In the genomic region with DNA sequence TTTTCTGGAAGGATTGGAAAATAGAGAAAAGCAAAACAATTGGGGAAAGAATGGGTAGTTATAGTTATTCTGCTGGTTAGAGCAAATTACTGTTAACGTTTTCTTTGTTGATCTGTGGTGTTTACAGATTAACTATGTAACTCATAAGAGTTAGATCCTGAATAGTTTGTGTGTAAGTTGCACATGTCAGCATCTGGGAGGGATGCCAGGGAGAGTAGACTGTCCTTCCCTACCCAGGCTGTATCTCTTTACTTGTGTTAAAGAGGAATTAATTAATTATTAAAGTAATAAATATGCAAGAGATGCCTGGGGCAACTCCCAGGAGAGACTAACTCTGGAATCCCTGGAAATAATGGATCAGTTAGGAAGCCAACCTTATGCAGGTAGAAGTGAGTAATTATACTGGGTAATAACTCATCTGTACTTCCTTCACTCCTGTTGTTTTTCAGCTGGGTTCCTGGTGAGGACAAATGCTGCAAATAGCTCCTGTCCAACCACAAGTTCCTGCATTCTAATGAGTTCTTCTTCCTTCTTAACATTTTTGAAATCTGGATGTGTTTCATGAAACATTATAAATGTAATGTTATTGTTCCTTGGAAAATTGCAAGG, we compare ENCODE assay signal across 12 cellular contexts. TPM values are rescaled to one million over a fixed set of nuclear protein-coding genes. Genes with fewer than 3 reads are reported as not detected.
DNase-seq lines count a peak whose midpoint lies in the region; ATAC-seq, FAIRE-seq and TF ChIP-seq lines count a peak whose summit lies in the region.
"Had no signal": no experiment of that assay in that cellular context is flagged by ENCODE, and none has a peak within 500 bp of the region (broad histone marks: within the 10 kb centered on the region; RNA-seq: fewer than 3 reads in every experiment).

No MANE protein-coding gene starts in this region.

- no peak for TF ChIP-seq RAD21 in HepG2 (CRISPR knock-in tag; IDR thresholded peaks at IDR 0.05)

- no peak overlapping the region for H3K18ac ChIP-seq in mesendoderm (ENCODE audit: low read length)

- TF ChIP-seq POLR2A in right lobe of liver (IDR thresholded peaks at IDR 0.05) (no peak), HepG2 (IDR thresholded peaks at IDR 0.05; ENCODE audit: insufficient read depth in 1 of 2, low read depth in 2 of 2, low read length in 2 of 2) (no peak)

- no peak overlapping the region for H2BK15ac ChIP-seq in mesendoderm (replicated peaks; ENCODE audit: low read depth)

- no peak overlapping the region for H2BK5ac ChIP-seq in mesendoderm (ENCODE audit: low read length)

- H3K9me3 ChIP-seq in right lobe of liver (no peaks in the 10 kb centered on the region), HepG2 (ENCODE audit: low read length) (no peaks in the 10 kb centered on the region), OCI-LY7 (ENCODE audit: low read length) (no peaks in the 10 kb centered on the region), MG63 (no peaks in the 10 kb centered on the region)
- H3K9me3 ChIP-seq: heart left ventricle, sigmoid colon had no signal

- H3K79me1 ChIP-seq in mesendoderm (ENCODE audit: low read length), result peaks cover 7% of the 10 kb centered on the region

- H3K4me3 ChIP-seq in right lobe of liver (no peak overlapping the region), HepG2 (replicated peaks in 1 of 3; ENCODE audit: insufficient read depth in 1 of 3, low read depth in 2 of 3, low read length in 3 of 3) (no peak overlapping the region), OCI-LY7 (ENCODE audit: low read depth, low read length, poor library complexity, severe bottlenecking) (no peak overlapping the region), fibroblast of mammary gland (ENCODE audit: control insufficient read depth, low read depth, low read length) (no peak overlapping the region), MG63 (no peak overlapping the region), mesendoderm (ENCODE audit: low read length) (no peak overlapping the region)
- H3K4me3 ChIP-seq: heart left ventricle, sigmoid colon had no signal

- H4K20me1 ChIP-seq in HepG2 (ENCODE audit: insufficient read depth, low read length) (peaks cover 42% of the 10 kb centered on the region), OCI-LY7 (ENCODE audit: insufficient read depth, low read length) (peaks cover 17% of the 10 kb centered on the region)

- no peak overlapping the region for H3K56ac ChIP-seq in mesendoderm (ENCODE audit: low read length)

- H3K9ac ChIP-seq in HepG2 (ENCODE audit: insufficient read depth, low read depth, low read length), result no peak overlapping the region
- H3K9ac ChIP-seq in mesendoderm (ENCODE audit: low read length), result no peak overlapping the region

- POLR2A ChIA-PET in HepG2 (lab: Yijun Ruan, JAX), result no interaction called here
- POLR2A ChIA-PET in OCI-LY7 (lab: Charles Lee), result interaction anchor here (0.6 kb wide), 1 partner anchor 79 kb away, joined by 3 read pairs; no protein-coding TSS in a partner anchor

- CTCF ChIA-PET in HepG2 (lab: Yijun Ruan, JAX; ENCODE audit: low intra/inter-chr PET ratio, low total read pairs), result no interaction called here
- CTCF ChIA-PET in OCI-LY7 (lab: Charles Lee; ENCODE audit: unreplicated experiment), result no interaction called here

- TF ChIP-seq CTCF in right lobe of liver (IDR thresholded peaks at IDR 0.05) (no peak), HepG2 (CRISPR knock-in tag; IDR thresholded peaks at IDR 0.05) (no peak), OCI-LY7 (conservative IDR thresholded peaks at IDR 0.05; ENCODE audit: low read length) (no peak), fibroblast of mammary gland (conservative IDR thresholded peaks at IDR 0.05; ENCODE audit: control insufficient read depth, insufficient read depth, low read depth, low read length) (no peak)

- H2BK120ac ChIP-seq in mesendoderm (ENCODE audit: low read depth, low read length), result no peak overlapping the region

- BruUV-seq in HepG2 (replicated peaks; lab: Mats Ljungman, UMichigan) (no TSS peak), OCI-LY7 (replicated peaks; lab: Mats Ljungman, UMichigan) (no TSS peak)

- H3K4ac ChIP-seq in mesendoderm (ENCODE audit: low read depth, low read length), result no peak overlapping the region

- H3K9me2 ChIP-seq in OCI-LY7 (ENCODE audit: insufficient read depth, low read length), result no peaks in the 10 kb centered on the region

- H3K27ac ChIP-seq in right lobe of liver (no peak overlapping the region), HepG2 (ENCODE audit: extremely low read length, insufficient read depth, low read length) (no peak overlapping the region), OCI-LY7 (ENCODE audit: low read depth, low read length, poor library complexity, severe bottlenecking) (no peak overlapping the region), mesendoderm (ENCODE audit: low read depth, low read length) (no peak overlapping the region)
- H3K27ac ChIP-seq: sigmoid colon had no signal

- ATAC-seq in right lobe of liver (peak; percentile 41 to 75 (median 68)), HepG2 (no peak)

- H3K4me2 ChIP-seq in HepG2 (ENCODE audit: low read depth, low read length) (no peak overlapping the region), OCI-LY7 (ENCODE audit: low read length) (peak overlapping the region; percentile 33), mesendoderm (ENCODE audit: low read length) (no peak overlapping the region)

- no peak for DNase-seq in right lobe of liver
- no peak for DNase-seq in HepG2 (ENCODE audit: low spot score)
- no peak for DNase-seq in OCI-LY7 (ENCODE audit: low spot score)
- peak; percentile 31 for DNase-seq in fibroblast of mammary gland (ENCODE audit: low read depth)
- DNase-seq in superior temporal gyrus (ENCODE audit: extremely low spot score), result peak; percentile 13
- DNase-seq in MG63, result no peak
- DNase-seq in mesendoderm, result no peak
- no peak for DNase-seq in NAMALWA (ENCODE audit: low spot score)
- DNase-seq: heart left ventricle, sigmoid colon had no signal

- no peak overlapping the region for H3K23ac ChIP-seq in mesendoderm (ENCODE audit: low read length)

- TF ChIP-seq EP300 in HepG2 (IDR thresholded peaks at IDR 0.05; ENCODE audit: low read depth in 2 of 2, low read length in 2 of 2), result no peak
- no peak for TF ChIP-seq EP300 in HepG2 (CRISPR knock-in tag; IDR thresholded peaks at IDR 0.05; ENCODE audit: borderline replicate concordance)

- H2AK5ac ChIP-seq in mesendoderm (ENCODE audit: low read length), result no peak overlapping the region

- H3K36me3 ChIP-seq in right lobe of liver (peaks cover 0 to 54% (median 10%) of the 10 kb centered on the region in 4 donors), HepG2 (replicated peaks in 1 of 2; ENCODE audit: control insufficient read depth in 1 of 2, insufficient read depth in 2 of 2, low read length in 2 of 2) (peaks cover 46 to 87% of the 10 kb centered on the region in 2 experiments), OCI-LY7 (ENCODE audit: insufficient read depth, low read length) (peaks cover 100% of the 10 kb centered on the region), MG63 (peaks cover 4% of the 10 kb centered on the region), mesendoderm (ENCODE audit: control insufficient read depth, insufficient read depth, low read length) (peaks cover 3% of the 10 kb centered on the region)

- no peak overlapping the region for H4K5ac ChIP-seq in mesendoderm (ENCODE audit: low read length)

- intact Hi-C loops in right lobe of liver (cut with DNase I), result no loop called here
- intact Hi-C loops in HepG2 (cut with micrococcal nuclease; ENCODE audit: unreplicated experiment), result no loop called here
- intact Hi-C loops in OCI-LY7 (cut with micrococcal nuclease; ENCODE audit: unreplicated experiment), result no loop called here

- H3K27me3 ChIP-seq in right lobe of liver (no peaks in the 10 kb centered on the region), HepG2 (ENCODE audit: control insufficient read depth in 1 of 2, insufficient read depth in 2 of 2, low read length in 2 of 2) (no peaks in the 10 kb centered on the region), MG63 (no peaks in the 10 kb centered on the region), mesendoderm (ENCODE audit: insufficient read depth, low read length, poor library complexity) (no peaks in the 10 kb centered on the region)
- H3K27me3 ChIP-seq: heart left ventricle, sigmoid colon had no signal

- H3K4me1 ChIP-seq in right lobe of liver (peaks cover 0 to 30% (median 12%) of the 10 kb centered on the region in 4 donors), HepG2 (ENCODE audit: insufficient read depth, low read length) (peaks cover 10% of the 10 kb centered on the region), OCI-LY7 (ENCODE audit: insufficient read depth, low read length, poor library complexity, severe bottlenecking) (peaks cover 23% of the 10 kb centered on the region), mesendoderm (ENCODE audit: control insufficient read depth, low read depth, low read length) (no peaks in the 10 kb centered on the region)

- no peak overlapping the region for H4K8ac ChIP-seq in mesendoderm (ENCODE audit: low read depth, low read length)

- 0% methylated on average over 1 of the region's 1 CpG for WGBS in right lobe of liver (ENCODE audit: insufficient coverage, low coverage, low lambda C conversion rate, missing lambda C conversion rate)
- 75% methylated on average over 1 of the region's 1 CpG for WGBS in HepG2 (ENCODE audit: low lambda C conversion rate)
- WGBS in mesendoderm (ENCODE audit: extremely low coverage, insufficient coverage, low lambda C conversion rate), result no CpG with 5 or more reads among the region's 1 CpG

- peaks cover 62% of the 10 kb centered on the region for H3K79me2 ChIP-seq in HepG2 (ENCODE audit: insufficient read depth, low read length)
- H3K79me2 ChIP-seq in OCI-LY7 (ENCODE audit: insufficient read depth, low read depth, low read length), result peaks cover 92% of the 10 kb centered on the region
- peaks cover 7% of the 10 kb centered on the region for H3K79me2 ChIP-seq in mesendoderm (ENCODE audit: control insufficient read depth, insufficient read depth, low read length)

- FAIRE-seq in HepG2 (lab: Jason Lieb, UNC), result no peak
- FAIRE-seq: colon, GM12892 had no signal

- in situ Hi-C loops in HepG2 (cut with HindIII; ENCODE audit: extremely low pct_ligation_motif_present, low pct_unique_long_range_greater_than_20kb), result no loop called here

- H2AFZ ChIP-seq in HepG2 (ENCODE audit: low read length) (no peak overlapping the region), OCI-LY7 (ENCODE audit: low read length) (no peak overlapping the region)

RNA-seq across cellular contexts. Expression of a gene that starts 18.9 kb away (rescaled TPM):
- total RNA-seq in right lobe of liver (under 1 TPM in 2 of 6 experiments, not detected in 4; 0.32 to 0.43 TPM), HepG2 (2016; rRNA removed; fragmentation: Illumina TruSeq; extraction: Trizol) (0.09 TPM in 1 of 2 replicates, not detected in the other), OCI-LY7 (2022) (0.42 and 0.77 TPM in 2 replicates)
- total RNA-seq in HepG2 (2016; cell fraction: cytosol; rRNA removed; fragmentation: Illumina TruSeq; extraction: Trizol; ENCODE audit: low read depth), result 0.71 TPM in 1 of 2 replicates, not detected in the other
- 0.22 TPM in 1 of 2 replicates, not detected in the other for total RNA-seq in HepG2 (2016; cell fraction: insoluble cytoplasmic fraction; rRNA removed; fragmentation: Illumina TruSeq; extraction: Trizol)
- not detected in 2 replicates for total RNA-seq in HepG2 (2016; cell fraction: membrane; rRNA removed; fragmentation: Illumina TruSeq; extraction: Trizol)
- total RNA-seq in HepG2 (2016; cell fraction: nucleus; rRNA removed; fragmentation: Illumina TruSeq; extraction: Trizol), result not detected in 2 replicates
- polyA plus RNA-seq in HepG2 (2011; rRNA removed), result not detected in 2 replicates
- not detected in 2 replicates for polyA plus RNA-seq in HepG2 (2011; cell fraction: cytosol; rRNA removed)
- polyA plus RNA-seq in HepG2 (2011; cell fraction: nucleus; rRNA removed), result 0.19 and 0.24 TPM in 2 replicates
- polyA plus RNA-seq in HepG2 (2012), result 0.59 TPM in 1 of 2 replicates, not detected in the other
- not detected in 2 replicates for polyA plus RNA-seq in HepG2 (2016; cell fraction: cytosol; fragmentation: Illumina TruSeq; extraction: Trizol; ENCODE audit: low read depth)
- polyA plus RNA-seq in HepG2 (2016; cell fraction: insoluble cytoplasmic fraction; fragmentation: Illumina TruSeq; extraction: Trizol; ENCODE audit: low read depth), result not detected in 2 replicates
- polyA plus RNA-seq in HepG2 (2016; cell fraction: membrane; fragmentation: Illumina TruSeq; extraction: Trizol; ENCODE audit: low read depth), result not detected in 2 replicates
- polyA plus RNA-seq in HepG2 (2016; cell fraction: nucleus; fragmentation: Illumina TruSeq; extraction: Trizol; ENCODE audit: insufficient read depth, low read depth), result 0.80 and 2.1 TPM in 2 replicates
- 0.21 TPM in 1 of 2 replicates, not detected in the other for polyA minus RNA-seq in HepG2 (2011; rRNA and poly(A)+ RNA removed; ENCODE audit: low replicate concordance)
- polyA minus RNA-seq in HepG2 (2011; cell fraction: cytosol; rRNA and poly(A)+ RNA removed), result not detected in 2 replicates
- 0.87 TPM in 1 of 2 replicates, not detected in the other for polyA minus RNA-seq in HepG2 (2011; cell fraction: nucleus; rRNA and poly(A)+ RNA removed)
- total RNA-seq in OCI-LY7 (2014; rRNA removed; shearing (Covaris generic)), result 0.32 TPM in 1 of 2 replicates, not detected in the other
- total RNA-seq in MG63 (2014; rRNA removed; shearing (Covaris generic); ENCODE audit: low replicate concordance), result not detected in 2 replicates
- polyA plus RNA-seq in mesendoderm (2013, experiment 1 of 2), result 0.66 TPM
- polyA plus RNA-seq in mesendoderm (2013, experiment 2 of 2), result 0.34 TPM

RNA-seq across cellular contexts. Expression of a gene that starts 25.5 kb away (rescaled TPM):
- 10 to 100 TPM in 3 of 6 experiments, 1 to 10 TPM in 3; 7.2 to 13.4 (median 10.1) TPM for total RNA-seq in right lobe of liver
- 21.9 and 23.9 TPM in 2 replicates for total RNA-seq in HepG2 (2016; rRNA removed; fragmentation: Illumina TruSeq; extraction: Trizol)
- 6.6 and 7.4 TPM in 2 replicates for total RNA-seq in HepG2 (2016; cell fraction: cytosol; rRNA removed; fragmentation: Illumina TruSeq; extraction: Trizol; ENCODE audit: low read depth)
- 20.1 and 20.5 TPM in 2 replicates for total RNA-seq in HepG2 (2016; cell fraction: insoluble cytoplasmic fraction; rRNA removed; fragmentation: Illumina TruSeq; extraction: Trizol)
- 26.1 and 26.9 TPM in 2 replicates for total RNA-seq in HepG2 (2016; cell fraction: membrane; rRNA removed; fragmentation: Illumina TruSeq; extraction: Trizol)
- total RNA-seq in HepG2 (2016; cell fraction: nucleus; rRNA removed; fragmentation: Illumina TruSeq; extraction: Trizol), result 23.9 and 28.8 TPM in 2 replicates
- polyA plus RNA-seq in HepG2 (2011; rRNA removed), result 12.1 and 17.1 TPM in 2 replicates
- polyA plus RNA-seq in HepG2 (2011; cell fraction: cytosol; rRNA removed), result 12.0 and 14.6 TPM in 2 replicates
- 28.5 and 29.0 TPM in 2 replicates for polyA plus RNA-seq in HepG2 (2011; cell fraction: nucleus; rRNA removed)
- 21.4 and 21.6 TPM in 2 replicates for polyA plus RNA-seq in HepG2 (2012)
- polyA plus RNA-seq in HepG2 (2016; cell fraction: cytosol; fragmentation: Illumina TruSeq; extraction: Trizol; ENCODE audit: low read depth), result 7.7 and 8.7 TPM in 2 replicates
- 25.2 and 26.4 TPM in 2 replicates for polyA plus RNA-seq in HepG2 (2016; cell fraction: insoluble cytoplasmic fraction; fragmentation: Illumina TruSeq; extraction: Trizol; ENCODE audit: low read depth)
- polyA plus RNA-seq in HepG2 (2016; cell fraction: membrane; fragmentation: Illumina TruSeq; extraction: Trizol; ENCODE audit: low read depth), result 25.5 and 26.0 TPM in 2 replicates
- 29.9 and 30.2 TPM in 2 replicates for polyA plus RNA-seq in HepG2 (2016; cell fraction: nucleus; fragmentation: Illumina TruSeq; extraction: Trizol; ENCODE audit: insufficient read depth, low read depth)
- polyA minus RNA-seq in HepG2 (2011; rRNA and poly(A)+ RNA removed; ENCODE audit: low replicate concordance), result 33.5 and 56.4 TPM in 2 replicates
- polyA minus RNA-seq in HepG2 (2011; cell fraction: cytosol; rRNA and poly(A)+ RNA removed), result 8.4 and 9.5 TPM in 2 replicates
- 60.3 and 66.9 TPM in 2 replicates for polyA minus RNA-seq in HepG2 (2011; cell fraction: nucleus; rRNA and poly(A)+ RNA removed)
- 22.0 and 22.9 TPM in 2 replicates for total RNA-seq in OCI-LY7 (2014; rRNA removed; shearing (Covaris generic))
- 57.5 and 63.4 TPM in 2 replicates for total RNA-seq in OCI-LY7 (2022)
- 7.6 and 15.8 TPM in 2 replicates for total RNA-seq in MG63 (2014; rRNA removed; shearing (Covaris generic); ENCODE audit: low replicate concordance)
- polyA plus RNA-seq in mesendoderm (2013, experiment 1 of 2), result 21.1 TPM
- 22.4 TPM for polyA plus RNA-seq in mesendoderm (2013, experiment 2 of 2)

RNA-seq across cellular contexts. Expression of a gene that starts 47.1 kb away (rescaled TPM):
- total RNA-seq in right lobe of liver (10 to 100 TPM; 49.1 to 74.7 (median 64.4) TPM), HepG2 (2016; rRNA removed; fragmentation: Illumina TruSeq; extraction: Trizol) (391 and 418 TPM in 2 replicates), OCI-LY7 (2022) (104 and 111 TPM in 2 replicates)
- total RNA-seq in HepG2 (2016; cell fraction: cytosol; rRNA removed; fragmentation: Illumina TruSeq; extraction: Trizol; ENCODE audit: low read depth), result 232 and 239 TPM in 2 replicates
- 366 and 400 TPM in 2 replicates for total RNA-seq in HepG2 (2016; cell fraction: insoluble cytoplasmic fraction; rRNA removed; fragmentation: Illumina TruSeq; extraction: Trizol)
- 335 TPM in 2 replicates for total RNA-seq in HepG2 (2016; cell fraction: membrane; rRNA removed; fragmentation: Illumina TruSeq; extraction: Trizol)
- total RNA-seq in HepG2 (2016; cell fraction: nucleus; rRNA removed; fragmentation: Illumina TruSeq; extraction: Trizol), result 176 and 181 TPM in 2 replicates
- 266 and 288 TPM in 2 replicates for polyA plus RNA-seq in HepG2 (2011; rRNA removed)
- polyA plus RNA-seq in HepG2 (2011; cell fraction: cytosol; rRNA removed), result 264 and 374 TPM in 2 replicates
- 204 and 219 TPM in 2 replicates for polyA plus RNA-seq in HepG2 (2011; cell fraction: nucleus; rRNA removed)
- polyA plus RNA-seq in HepG2 (2012), result 224 and 231 TPM in 2 replicates
- polyA plus RNA-seq in HepG2 (2016; cell fraction: cytosol; fragmentation: Illumina TruSeq; extraction: Trizol; ENCODE audit: low read depth), result 171 and 195 TPM in 2 replicates
- 327 and 374 TPM in 2 replicates for polyA plus RNA-seq in HepG2 (2016; cell fraction: insoluble cytoplasmic fraction; fragmentation: Illumina TruSeq; extraction: Trizol; ENCODE audit: low read depth)
- 204 and 212 TPM in 2 replicates for polyA plus RNA-seq in HepG2 (2016; cell fraction: membrane; fragmentation: Illumina TruSeq; extraction: Trizol; ENCODE audit: low read depth)
- polyA plus RNA-seq in HepG2 (2016; cell fraction: nucleus; fragmentation: Illumina TruSeq; extraction: Trizol; ENCODE audit: insufficient read depth, low read depth), result 222 and 239 TPM in 2 replicates
- 289 and 526 TPM in 2 replicates for polyA minus RNA-seq in HepG2 (2011; rRNA and poly(A)+ RNA removed; ENCODE audit: low replicate concordance)
- 174 and 198 TPM in 2 replicates for polyA minus RNA-seq in HepG2 (2011; cell fraction: cytosol; rRNA and poly(A)+ RNA removed)
- 192 and 208 TPM in 2 replicates for polyA minus RNA-seq in HepG2 (2011; cell fraction: nucleus; rRNA and poly(A)+ RNA removed)
- 131 and 132 TPM in 2 replicates for total RNA-seq in OCI-LY7 (2014; rRNA removed; shearing (Covaris generic))
- 97.2 and 147 TPM in 2 replicates for total RNA-seq in MG63 (2014; rRNA removed; shearing (Covaris generic); ENCODE audit: low replicate concordance)
- 117 TPM for polyA plus RNA-seq in mesendoderm (2013, experiment 1 of 2)
- polyA plus RNA-seq in mesendoderm (2013, experiment 2 of 2), result 116 TPM

Comparison
In these comparisons a context has a peak if more than half of its experiments do, and no peak if none do; other contexts are left out.
1. DNase-seq: peak in fibroblast of mammary gland (single experiment) and superior temporal gyrus (single experiment); none in right lobe of liver (0 of 3), HepG2 (single experiment), OCI-LY7 (single experiment), MG63 (single experiment), mesendoderm (single experiment) and NAMALWA (single experiment).